2 cellular contexts compared by ENCODE assay signal in the genomic region with DNA sequence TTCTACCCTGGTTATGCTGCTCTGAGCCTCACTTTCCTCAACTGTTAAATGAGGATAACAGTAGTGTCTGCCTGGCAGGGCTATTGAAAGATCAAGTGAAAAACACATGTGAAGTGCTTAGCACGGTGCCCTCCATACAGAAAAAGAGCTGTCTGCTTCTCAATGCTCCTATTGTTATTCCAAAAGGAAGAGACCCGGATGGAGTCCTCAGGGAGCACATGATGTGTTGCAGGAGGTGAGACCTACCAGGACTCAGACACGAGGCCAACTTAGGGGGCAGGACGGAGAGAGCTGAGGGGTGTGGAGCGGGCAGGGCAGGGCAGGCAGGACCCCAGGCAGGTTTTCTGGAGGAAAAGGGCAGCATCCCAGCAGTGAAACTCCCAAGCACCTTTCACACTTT.
TF ChIP-seq lines count a peak whose summit lies in the region.

No MANE protein-coding gene starts in this region.

TF ChIP-seq in A549, 52 proteins besides CTCF, POLR2A, EP300 and RAD21:
- TF ChIP-seq CHD2 (IDR thresholded peaks at IDR 0.05; ENCODE audit: low read length, partially characterized antibody) (no peak), HOXB5 (CRISPR knock-in tag; IDR thresholded peaks at IDR 0.05) (no peak), CHD4 (IDR thresholded peaks at IDR 0.05; ENCODE audit: borderline replicate concordance) (no peak), CEBPB (IDR thresholded peaks at IDR 0.05) (no peak), TP53 (CRISPR knock-in tag; IDR thresholded peaks at IDR 0.05) (no peak), NR3C1 (IDR thresholded peaks at IDR 0.05) (no peak), HOXA7 (CRISPR knock-in tag; IDR thresholded peaks at IDR 0.05) (no peak), FOXS1 (CRISPR knock-in tag; IDR thresholded peaks at IDR 0.05) (no peak), HEYL (CRISPR knock-in tag; IDR thresholded peaks at IDR 0.05) (no peak), EHMT2 (IDR thresholded peaks at IDR 0.05; ENCODE audit: low read depth) (no peak)
- TF ChIP-seq, protein P1, sequence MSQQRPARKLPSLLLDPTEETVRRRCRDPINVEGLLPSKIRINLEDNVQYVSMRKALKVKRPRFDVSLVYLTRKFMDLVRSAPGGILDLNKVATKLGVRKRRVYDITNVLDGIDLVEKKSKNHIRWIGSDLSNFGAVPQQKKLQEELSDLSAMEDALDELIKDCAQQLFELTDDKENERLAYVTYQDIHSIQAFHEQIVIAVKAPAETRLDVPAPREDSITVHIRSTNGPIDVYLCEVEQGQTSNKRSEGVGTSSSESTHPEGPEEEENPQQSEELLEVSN (IDR thresholded peaks at IDR 0.05; ENCODE audit: borderline replicate concordance, low read depth) = no peak
- TF ChIP-seq, protein P2, sequence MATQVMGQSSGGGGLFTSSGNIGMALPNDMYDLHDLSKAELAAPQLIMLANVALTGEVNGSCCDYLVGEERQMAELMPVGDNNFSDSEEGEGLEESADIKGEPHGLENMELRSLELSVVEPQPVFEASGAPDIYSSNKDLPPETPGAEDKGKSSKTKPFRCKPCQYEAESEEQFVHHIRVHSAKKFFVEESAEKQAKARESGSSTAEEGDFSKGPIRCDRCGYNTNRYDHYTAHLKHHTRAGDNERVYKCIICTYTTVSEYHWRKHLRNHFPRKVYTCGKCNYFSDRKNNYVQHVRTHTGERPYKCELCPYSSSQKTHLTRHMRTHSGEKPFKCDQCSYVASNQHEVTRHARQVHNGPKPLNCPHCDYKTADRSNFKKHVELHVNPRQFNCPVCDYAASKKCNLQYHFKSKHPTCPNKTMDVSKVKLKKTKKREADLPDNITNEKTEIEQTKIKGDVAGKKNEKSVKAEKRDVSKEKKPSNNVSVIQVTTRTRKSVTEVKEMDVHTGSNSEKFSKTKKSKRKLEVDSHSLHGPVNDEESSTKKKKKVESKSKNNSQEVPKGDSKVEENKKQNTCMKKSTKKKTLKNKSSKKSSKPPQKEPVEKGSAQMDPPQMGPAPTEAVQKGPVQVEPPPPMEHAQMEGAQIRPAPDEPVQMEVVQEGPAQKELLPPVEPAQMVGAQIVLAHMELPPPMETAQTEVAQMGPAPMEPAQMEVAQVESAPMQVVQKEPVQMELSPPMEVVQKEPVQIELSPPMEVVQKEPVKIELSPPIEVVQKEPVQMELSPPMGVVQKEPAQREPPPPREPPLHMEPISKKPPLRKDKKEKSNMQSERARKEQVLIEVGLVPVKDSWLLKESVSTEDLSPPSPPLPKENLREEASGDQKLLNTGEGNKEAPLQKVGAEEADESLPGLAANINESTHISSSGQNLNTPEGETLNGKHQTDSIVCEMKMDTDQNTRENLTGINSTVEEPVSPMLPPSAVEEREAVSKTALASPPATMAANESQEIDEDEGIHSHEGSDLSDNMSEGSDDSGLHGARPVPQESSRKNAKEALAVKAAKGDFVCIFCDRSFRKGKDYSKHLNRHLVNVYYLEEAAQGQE (IDR thresholded peaks at IDR 0.05) = no peak
- TF ChIP-seq, protein P3, sequence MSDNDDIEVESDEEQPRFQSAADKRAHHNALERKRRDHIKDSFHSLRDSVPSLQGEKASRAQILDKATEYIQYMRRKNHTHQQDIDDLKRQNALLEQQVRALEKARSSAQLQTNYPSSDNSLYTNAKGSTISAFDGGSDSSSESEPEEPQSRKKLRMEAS (IDR thresholded peaks at IDR 0.05) = no peak
TF ChIP-seq in A549: peak in this region for 0.

TF ChIP-seq in endothelial cell of umbilical vein, 7 proteins besides CTCF, POLR2A, EP300 and RAD21:
- TF ChIP-seq, protein P3 (IDR thresholded peaks at IDR 0.05; ENCODE audit: insufficient read depth, insufficient read length) = no peak
- TF ChIP-seq POLR2AphosphoS5 (IDR thresholded peaks at IDR 0.05; ENCODE audit: insufficient read depth, low read depth, low read length) (no peak), MYC (IDR thresholded peaks at IDR 0.05; ENCODE audit: low read depth, low read length) (no peak), FOS (IDR thresholded peaks at IDR 0.05; ENCODE audit: borderline replicate concordance, insufficient read depth, low read length) (no peak), EZH2 (IDR thresholded peaks at IDR 0.05; ENCODE audit: borderline replicate concordance, low read depth, low read length, severe bottlenecking) (no peak), GATA2 (IDR thresholded peaks at IDR 0.05; ENCODE audit: insufficient read depth, insufficient read length, low read depth, low read length) (no peak), JUN (IDR thresholded peaks at IDR 0.05; ENCODE audit: borderline replicate concordance, insufficient read depth, insufficient read length, low read depth) (no peak)
